ENCODE assay signal across 11 cellular contexts in genomic region chr6:17102258-17102870, GRCh38. TPM values are rescaled to one million over a fixed set of nuclear protein-coding genes. Genes with fewer than 3 reads are reported as not detected.
DNase-seq lines count a peak whose midpoint lies in the region; ATAC-seq and TF ChIP-seq lines count a peak whose summit lies in the region.
"Had no signal": no experiment of that assay in that cellular context is flagged by ENCODE, and none has a peak within 500 bp of the region (broad histone marks: within the 10 kb centered on the region; RNA-seq: fewer than 3 reads in every experiment).

No MANE protein-coding gene starts in this region.

- no peak for DNase-seq in activated naive CD8-positive, alpha-beta T cell treated with anti-CD3 and anti-CD28 coated beads for 36 hours
- DNase-seq in dorsolateral prefrontal cortex (no peak), mucosa of descending colon (peak in 2 of 3 donors; percentile 30 to 49), type B pancreatic cell (ENCODE audit: extremely low spot score, unreplicated experiment) (no peak), G401 (ENCODE audit: low spot score) (no peak), posterior vena cava (ENCODE audit: low spot score) (no peak)
- DNase-seq: activated CD4-positive, alpha-beta T cell treated with anti-CD3 and anti-CD28 coated beads, Interleukin-2, amount 50 U/mL, for 4 hours; C1 segment of cervical spinal cord; NK-92 treated with Interleukin-12 subunit alpha and Interleukin-12 subunit beta, amount 100 ng/mL, for 24 hours had no signal

- peak overlapping the region in 3 of 59 donors; percentile 8 to 61 (median 33) for H3K27ac ChIP-seq in dorsolateral prefrontal cortex

- H3K4me1 ChIP-seq in mucosa of descending colon (ENCODE audit: low read depth), result peaks cover 6% of the 10 kb centered on the region

- ATAC-seq in mucosa of descending colon, result peak; percentile 49
- no peak for ATAC-seq in GM18873 (IDR thresholded peaks at IDR 0.05; ENCODE audit: low FRiP score, unreplicated experiment)

- H3K36me3 ChIP-seq in mucosa of descending colon (ENCODE audit: low read depth), result no peaks in the 10 kb centered on the region

- H3K27me3 ChIP-seq in dorsolateral prefrontal cortex, result peaks cover 0 to 7% (median 0%) of the 10 kb centered on the region in 45 donors

- in situ Hi-C loops in G401 (cut with HindIII; ENCODE audit: low sequenced_read_pairs), result no loop called here

- intact Hi-C loops in dorsolateral prefrontal cortex (cut with DNase I) (no loop called here), mucosa of descending colon (cut with DNase I, micrococcal nuclease) (no loop called here), posterior vena cava (cut with DNase I) (no loop called here)

- no peaks in the 10 kb centered on the region for H3K9me3 Mint-ChIP-seq in activated naive CD8-positive, alpha-beta T cell (ENCODE audit: low read depth)
- H3K9me3 Mint-ChIP-seq in activated naive CD8-positive, alpha-beta T cell treated with anti-CD3 and anti-CD28 coated beads for 36 hours, result no peaks in the 10 kb centered on the region
- peaks cover 4% of the 10 kb centered on the region for H3K9me3 Mint-ChIP-seq in type B pancreatic cell

- no peak for TF ChIP-seq CTCF in dorsolateral prefrontal cortex (IDR thresholded peaks at IDR 0.05 in 54 of 56, conservative IDR thresholded peaks at IDR 0.05 in 2 of 56; ENCODE audit: low read depth in 1 of 56, partially characterized antibody in 56 of 56)
- TF ChIP-seq CTCF in mucosa of descending colon (IDR thresholded peaks at IDR 0.05), result no peak
- TF ChIP-seq CTCF in type B pancreatic cell (conservative IDR thresholded peaks at IDR 0.05), result no peak

- H3K4me3 Mint-ChIP-seq in activated naive CD8-positive, alpha-beta T cell, result peak overlapping the region; percentile 5
- no peak overlapping the region for H3K4me3 Mint-ChIP-seq in activated naive CD8-positive, alpha-beta T cell treated with anti-CD3 and anti-CD28 coated beads for 36 hours
- H3K4me3 Mint-ChIP-seq in type B pancreatic cell, result peak overlapping the region; percentile 92

- H3K36me3 Mint-ChIP-seq in activated naive CD8-positive, alpha-beta T cell, result no peaks in the 10 kb centered on the region
- no peaks in the 10 kb centered on the region for H3K36me3 Mint-ChIP-seq in activated naive CD8-positive, alpha-beta T cell treated with anti-CD3 and anti-CD28 coated beads for 36 hours
- H3K36me3 Mint-ChIP-seq in type B pancreatic cell, result no peaks in the 10 kb centered on the region

- no peaks in the 10 kb centered on the region for H3K9me3 ChIP-seq in mucosa of descending colon

- H3K27me3 Mint-ChIP-seq in activated naive CD8-positive, alpha-beta T cell, result peaks cover 44% of the 10 kb centered on the region
- peaks cover 68% of the 10 kb centered on the region for H3K27me3 Mint-ChIP-seq in activated naive CD8-positive, alpha-beta T cell treated with anti-CD3 and anti-CD28 coated beads for 36 hours
- H3K27me3 Mint-ChIP-seq in type B pancreatic cell, result peaks cover 41% of the 10 kb centered on the region

- H3K27ac Mint-ChIP-seq in activated naive CD8-positive, alpha-beta T cell, result no peak overlapping the region
- H3K27ac Mint-ChIP-seq in activated naive CD8-positive, alpha-beta T cell treated with anti-CD3 and anti-CD28 coated beads for 36 hours, result no peak overlapping the region
- H3K27ac Mint-ChIP-seq in type B pancreatic cell, result no peak overlapping the region

- H3K4me1 Mint-ChIP-seq in activated naive CD8-positive, alpha-beta T cell (ENCODE audit: low read depth), result peaks cover 7% of the 10 kb centered on the region
- peaks cover 4% of the 10 kb centered on the region for H3K4me1 Mint-ChIP-seq in activated naive CD8-positive, alpha-beta T cell treated with anti-CD3 and anti-CD28 coated beads for 36 hours
- peaks cover 19% of the 10 kb centered on the region for H3K4me1 Mint-ChIP-seq in type B pancreatic cell (ENCODE audit: unreplicated experiment)

- H3K4me3 ChIP-seq in dorsolateral prefrontal cortex (peak overlapping the region; percentile 40 to 78 (median 58)), mucosa of descending colon (no peak overlapping the region)

RNA-seq across cellular contexts. Expression of gene STMND1, which starts 0.5 kb away (rescaled TPM):
- total RNA-seq in activated naive CD8-positive, alpha-beta T cell treated with anti-CD3 and anti-CD28 coated beads for 36 hours, result not detected
- total RNA-seq in dorsolateral prefrontal cortex (under 1 TPM in 18 of 120 experiments, not detected in 102; 0.29 to 0.76 (median 0.45) TPM), mucosa of descending colon (1 to 10 TPM in 1 of 3 donors, under 1 TPM in 2; 0.47 to 1.9 (median 0.53) TPM), type B pancreatic cell (ENCODE audit: low replicate concordance) (0.43 and 2.2 TPM in 2 replicates), posterior vena cava (not detected)
- not detected in 2 replicates for total RNA-seq in G401 (2014; rRNA removed; shearing (Covaris generic))

Comparison
In these comparisons a context has a peak if more than half of its experiments do, and no peak if none do; other contexts are left out.
1. DNase-seq: peak in mucosa of descending colon (2 of 3); none in activated naive CD8-positive, alpha-beta T cell treated with anti-CD3 and anti-CD28 coated beads for 36 hours (single experiment), dorsolateral prefrontal cortex (0 of 10), type B pancreatic cell (single experiment), G401 (single experiment) and posterior vena cava (single experiment).